Comparison of ENCODE assay signal across 17 cellular contexts in genomic region chr16:21224800-21225199, GRCh38. TPM values are rescaled to one million over a fixed set of nuclear protein-coding genes. Genes with fewer than 3 reads are reported as not detected.
A peak's percentile ranks its signal among the peaks of the same experiment; 100 is the strongest.
DNase-seq lines count a peak whose midpoint lies in the region; ATAC-seq and TF ChIP-seq lines count a peak whose summit lies in the region.
"Had no signal": no experiment of that assay in that cellular context is flagged by ENCODE, and none has a peak within 500 bp of the region (broad histone marks: within the 10 kb centered on the region; RNA-seq: fewer than 3 reads in every experiment).

No MANE protein-coding gene starts in this region.

- H3K9me3 Mint-ChIP-seq in activated CD4-positive, alpha-beta T cell treated with anti-CD3 and anti-CD28 coated beads for 36 hours (ENCODE audit: low read depth), result no peaks in the 10 kb centered on the region
- H3K9me3 Mint-ChIP-seq in activated CD8-positive, alpha-beta T cell treated with anti-CD3 and anti-CD28 coated beads, Interleukin-2, amount 10 ng/mL, durations not matched to agents 7 days and 5 days (ENCODE audit: insufficient read depth), result no peaks in the 10 kb centered on the region
- H3K9me3 Mint-ChIP-seq in stimulated activated effector memory CD8-positive, alpha-beta T cell treated with anti-CD3 and anti-CD28 coated beads, Interleukin-12 subunit alpha, Interleukin-12 subunit beta, amount 100 ng/mL, for 72 hours, result no peaks in the 10 kb centered on the region

- H3K27ac ChIP-seq in DND-41 (ENCODE audit: low read length) (no peak overlapping the region), esophagus squamous epithelium (no peak overlapping the region)
- H3K27ac ChIP-seq: BLaER1, GM23248 had no signal

- H3K27ac Mint-ChIP-seq in activated CD4-positive, alpha-beta T cell treated with anti-CD3 and anti-CD28 coated beads for 36 hours, result no peak overlapping the region
- H3K27ac Mint-ChIP-seq in activated CD8-positive, alpha-beta T cell treated with anti-CD3 and anti-CD28 coated beads, Interleukin-2, amount 10 ng/mL, durations not matched to agents 7 days and 5 days, result no peak overlapping the region
- H3K27ac Mint-ChIP-seq in stimulated activated effector memory CD8-positive, alpha-beta T cell treated with anti-CD3 and anti-CD28 coated beads, Interleukin-12 subunit alpha, Interleukin-12 subunit beta, amount 100 ng/mL, for 72 hours, result no peak overlapping the region
- H3K27ac Mint-ChIP-seq: CD4-positive, CD25-positive, alpha-beta regulatory T cell had no signal

- no peaks in the 10 kb centered on the region for H3K36me3 Mint-ChIP-seq in activated CD4-positive, alpha-beta T cell treated with anti-CD3 and anti-CD28 coated beads for 36 hours (ENCODE audit: low read depth)
- H3K36me3 Mint-ChIP-seq in activated CD8-positive, alpha-beta T cell treated with anti-CD3 and anti-CD28 coated beads, Interleukin-2, amount 10 ng/mL, durations not matched to agents 7 days and 5 days (ENCODE audit: low read depth), result no peaks in the 10 kb centered on the region
- H3K36me3 Mint-ChIP-seq in stimulated activated effector memory CD8-positive, alpha-beta T cell treated with anti-CD3 and anti-CD28 coated beads, Interleukin-12 subunit alpha, Interleukin-12 subunit beta, amount 100 ng/mL, for 72 hours, result no peaks in the 10 kb centered on the region
- H3K36me3 Mint-ChIP-seq: CD4-positive, CD25-positive, alpha-beta regulatory T cell had no signal

- POLR2A ChIA-PET in activated CD4-positive, alpha-beta T cell treated with anti-CD3 and anti-CD28 coated beads for 36 hours (lab: Charles Lee), result no interaction called here
- POLR2A ChIA-PET in activated CD8-positive, alpha-beta T cell treated with anti-CD3 and anti-CD28 coated beads, Interleukin-2, amount 10 ng/mL, durations not matched to agents 7 days and 5 days (lab: Charles Lee), result interaction anchor here (0.7 kb wide), 1 partner anchor 36 kb away, joined by 3 read pairs; no protein-coding TSS in a partner anchor

- H3K4me3 ChIP-seq in DND-41 (ENCODE audit: low read depth in 1 of 2, low read length in 2 of 2), result no peak overlapping the region
- H3K4me3 ChIP-seq in esophagus squamous epithelium, result no peak overlapping the region
- H3K4me3 ChIP-seq: BLaER1, GM23248 had no signal

- 34 to 68% methylated on average over 2 of the region's 2 CpGs for WGBS in esophagus squamous epithelium, 2 donors

- H3K9me3 ChIP-seq in DND-41 (ENCODE audit: insufficient read depth, low read length, severe bottlenecking) (no peaks in the 10 kb centered on the region), esophagus squamous epithelium (no peaks in the 10 kb centered on the region)
- H3K9me3 ChIP-seq: BLaER1 had no signal

- CTCF ChIA-PET in activated CD4-positive, alpha-beta T cell treated with anti-CD3 and anti-CD28 coated beads for 36 hours (lab: Charles Lee), result no interaction called here
- CTCF ChIA-PET in activated CD8-positive, alpha-beta T cell treated with anti-CD3 and anti-CD28 coated beads, Interleukin-2, amount 10 ng/mL, durations not matched to agents 7 days and 5 days (lab: Charles Lee), result no interaction called here

- ATAC-seq in activated CD4-positive, alpha-beta T cell treated with anti-CD3 and anti-CD28 coated beads for 36 hours, result peak; percentile 60
- 0 out of 3 replicates have a peak, but pooled peaks have one; percentile 19 for ATAC-seq in DND-41 (ENCODE audit: insufficient read depth, low read depth)
- no peak for ATAC-seq in activated CD8-positive, alpha-beta T cell treated with anti-CD3 and anti-CD28 coated beads, Interleukin-2, amount 10 ng/mL, durations not matched to agents 7 days and 5 days
- ATAC-seq in stimulated activated effector memory CD8-positive, alpha-beta T cell treated with anti-CD3 and anti-CD28 coated beads, Interleukin-12 subunit alpha, Interleukin-12 subunit beta, amount 100 ng/mL, for 72 hours, result peak; percentile 73

- H3K4me3 Mint-ChIP-seq in activated CD4-positive, alpha-beta T cell treated with anti-CD3 and anti-CD28 coated beads for 36 hours, result no peak overlapping the region
- no peak overlapping the region for H3K4me3 Mint-ChIP-seq in activated CD8-positive, alpha-beta T cell treated with anti-CD3 and anti-CD28 coated beads, Interleukin-2, amount 10 ng/mL, durations not matched to agents 7 days and 5 days
- no peak overlapping the region for H3K4me3 Mint-ChIP-seq in stimulated activated effector memory CD8-positive, alpha-beta T cell treated with anti-CD3 and anti-CD28 coated beads, Interleukin-12 subunit alpha, Interleukin-12 subunit beta, amount 100 ng/mL, for 72 hours
- H3K4me3 Mint-ChIP-seq: CD4-positive, CD25-positive, alpha-beta regulatory T cell had no signal

- H3K4me1 ChIP-seq in DND-41 (ENCODE audit: insufficient read depth, low read length) (no peaks in the 10 kb centered on the region), esophagus squamous epithelium (peaks cover 0 to 7% (median 0%) of the 10 kb centered on the region in 3 donors)

- no peak overlapping the region for H3K4me2 ChIP-seq in DND-41 (ENCODE audit: insufficient read depth, low read length)
- H3K4me2 ChIP-seq: BLaER1 had no signal

- H3K27me3 Mint-ChIP-seq in activated CD4-positive, alpha-beta T cell treated with anti-CD3 and anti-CD28 coated beads for 36 hours, result peaks cover 38% of the 10 kb centered on the region
- peaks cover 60% of the 10 kb centered on the region for H3K27me3 Mint-ChIP-seq in activated CD8-positive, alpha-beta T cell treated with anti-CD3 and anti-CD28 coated beads, Interleukin-2, amount 10 ng/mL, durations not matched to agents 7 days and 5 days (ENCODE audit: low read depth)

- no peak for DNase-seq in activated CD4-positive, alpha-beta T cell treated with anti-CD3 and anti-CD28 coated beads for 36 hours
- DNase-seq in activated CD4-positive, alpha-beta T cell treated with anti-CD3 and anti-CD28 coated beads, Interleukin-2, amount 50 U/mL, for 4 hours, result no peak
- peak; percentile 9 for DNase-seq in DND-41
- peak; percentile 24 for DNase-seq in activated CD8-positive, alpha-beta T cell treated with anti-CD3 and anti-CD28 coated beads, Interleukin-2, amount 10 ng/mL, durations not matched to agents 7 days and 5 days
- no peak for DNase-seq in stimulated activated effector memory CD8-positive, alpha-beta T cell treated with anti-CD3 and anti-CD28 coated beads, Interleukin-12 subunit alpha, Interleukin-12 subunit beta, amount 100 ng/mL, for 72 hours (ENCODE audit: low spot score in 2 of 2)
- DNase-seq in stimulated activated naive CD4-positive, alpha-beta T cell treated with Interleukin-2 at 50 U/mL for 16 hours (lab: John Stamatoyannopoulos, UW), result no peak
- no peak for DNase-seq in esophagus squamous epithelium (lab: John Stamatoyannopoulos, UW)
- no peak for DNase-seq in NCI-H2196 (lab: John Stamatoyannopoulos, UW; ENCODE audit: unreplicated experiment)
- DNase-seq: 8988T, AML-193, Calu3, DMS 273 treated with DMSO at 0.1 percent for 48 hours, GM23248 had no signal

- no peak overlapping the region for H2AFZ ChIP-seq in DND-41 (ENCODE audit: low read depth, low read length)
- H2AFZ ChIP-seq: GM23248 had no signal

- H3K79me2 ChIP-seq in DND-41 (ENCODE audit: insufficient read depth, low read length), result no peaks in the 10 kb centered on the region

- no peak for TF ChIP-seq POLR2A in esophagus squamous epithelium (IDR thresholded peaks at IDR 0.05)

- intact Hi-C loops in activated CD4-positive, alpha-beta T cell treated with anti-CD3 and anti-CD28 coated beads for 36 hours (cut with DNase I, micrococcal nuclease), result no loop called here
- intact Hi-C loops in esophagus squamous epithelium (cut with DNase I), result no loop called here

- no peaks in the 10 kb centered on the region for H4K20me1 ChIP-seq in DND-41 (ENCODE audit: insufficient read depth, low read length)
- H4K20me1 ChIP-seq: BLaER1 had no signal

- TF ChIP-seq CTCF in DND-41 (IDR thresholded peaks at IDR 0.05; ENCODE audit: borderline replicate concordance, extremely low read depth, low read length, poor library complexity, severe bottlenecking) (no peak), esophagus squamous epithelium (IDR thresholded peaks at IDR 0.05) (no peak)

- no peak overlapping the region for H3K9ac ChIP-seq in DND-41 (ENCODE audit: low read depth, low read length)
- H3K9ac ChIP-seq: BLaER1, GM23248 had no signal

- peaks cover 21% of the 10 kb centered on the region for H3K27me3 ChIP-seq in DND-41 (ENCODE audit: insufficient read depth, low read length, poor library complexity)
- H3K27me3 ChIP-seq in esophagus squamous epithelium, result peaks cover 0 to 72% (median 0%) of the 10 kb centered on the region in 4 donors
- H3K27me3 ChIP-seq: BLaER1 had no signal

- H3K36me3 ChIP-seq in DND-41 (ENCODE audit: insufficient read depth, low read length), result no peaks in the 10 kb centered on the region
- no peaks in the 10 kb centered on the region for H3K36me3 ChIP-seq in esophagus squamous epithelium
- H3K36me3 ChIP-seq: BLaER1 had no signal

- peaks cover 4% of the 10 kb centered on the region for H3K4me1 Mint-ChIP-seq in activated CD4-positive, alpha-beta T cell treated with anti-CD3 and anti-CD28 coated beads for 36 hours
- H3K4me1 Mint-ChIP-seq in activated CD8-positive, alpha-beta T cell treated with anti-CD3 and anti-CD28 coated beads, Interleukin-2, amount 10 ng/mL, durations not matched to agents 7 days and 5 days (ENCODE audit: low read depth), result peaks cover 8% of the 10 kb centered on the region
- peaks cover 6% of the 10 kb centered on the region for H3K4me1 Mint-ChIP-seq in stimulated activated effector memory CD8-positive, alpha-beta T cell treated with anti-CD3 and anti-CD28 coated beads, Interleukin-12 subunit alpha, Interleukin-12 subunit beta, amount 100 ng/mL, for 72 hours

RNA-seq across cellular contexts. Expression of gene ANKS4B, which starts 8.7 kb away (rescaled TPM):
- total RNA-seq in activated CD4-positive, alpha-beta T cell treated with anti-CD3 and anti-CD28 coated beads for 36 hours, result not detected
- not detected for total RNA-seq in activated CD8-positive, alpha-beta T cell treated with anti-CD3 and anti-CD28 coated beads, Interleukin-2, amount 10 ng/mL, durations not matched to agents 7 days and 5 days
- not detected for total RNA-seq in esophagus squamous epithelium
- total RNA-seq: CD4-positive, CD25-positive, alpha-beta regulatory T cell; G401; GM23248 had no signal

RNA-seq across cellular contexts. Expression of gene ZP2, which starts 13.4 kb away (rescaled TPM):
- total RNA-seq in activated CD4-positive, alpha-beta T cell treated with anti-CD3 and anti-CD28 coated beads for 36 hours, result not detected
- total RNA-seq in activated CD8-positive, alpha-beta T cell treated with anti-CD3 and anti-CD28 coated beads, Interleukin-2, amount 10 ng/mL, durations not matched to agents 7 days and 5 days, result not detected
- not detected for total RNA-seq in esophagus squamous epithelium
- total RNA-seq: Calu3; CD4-positive, CD25-positive, alpha-beta regulatory T cell; G401; GM23248; HT-29 had no signal

RNA-seq across cellular contexts. Expression of gene CRYM, which starts 53.3 kb away (rescaled TPM):
- not detected for total RNA-seq in activated CD4-positive, alpha-beta T cell treated with anti-CD3 and anti-CD28 coated beads for 36 hours
- total RNA-seq in activated CD8-positive, alpha-beta T cell treated with anti-CD3 and anti-CD28 coated beads, Interleukin-2, amount 10 ng/mL, durations not matched to agents 7 days and 5 days, result not detected
- 10 to 100 TPM in 1 of 4 donors, 1 to 10 TPM in 3; 2.0 to 13.9 (median 5.8) TPM for total RNA-seq in esophagus squamous epithelium
- total RNA-seq: CD4-positive, CD25-positive, alpha-beta regulatory T cell; G401; GM23248 had no signal

Comparison
In these comparisons a context has a peak if more than half of its experiments do, and no peak if none do; other contexts are left out.
1. DNase-seq: peak in DND-41 (single experiment) and activated CD8-positive, alpha-beta T cell treated with anti-CD3 and anti-CD28 coated beads, Interleukin-2, amount 10 ng/mL, durations not matched to agents 7 days and 5 days (single experiment); none in activated CD4-positive, alpha-beta T cell treated with anti-CD3 and anti-CD28 coated beads for 36 hours (single experiment), activated CD4-positive, alpha-beta T cell treated with anti-CD3 and anti-CD28 coated beads, Interleukin-2, amount 50 U/mL, for 4 hours (0 of 2), stimulated activated effector memory CD8-positive, alpha-beta T cell treated with anti-CD3 and anti-CD28 coated beads, Interleukin-12 subunit alpha, Interleukin-12 subunit beta, amount 100 ng/mL, for 72 hours (0 of 2), stimulated activated naive CD4-positive, alpha-beta T cell treated with Interleukin-2 at 50 U/mL for 16 hours (single experiment), esophagus squamous epithelium (single experiment) and NCI-H2196 (single experiment).